In the genomic region with DNA sequence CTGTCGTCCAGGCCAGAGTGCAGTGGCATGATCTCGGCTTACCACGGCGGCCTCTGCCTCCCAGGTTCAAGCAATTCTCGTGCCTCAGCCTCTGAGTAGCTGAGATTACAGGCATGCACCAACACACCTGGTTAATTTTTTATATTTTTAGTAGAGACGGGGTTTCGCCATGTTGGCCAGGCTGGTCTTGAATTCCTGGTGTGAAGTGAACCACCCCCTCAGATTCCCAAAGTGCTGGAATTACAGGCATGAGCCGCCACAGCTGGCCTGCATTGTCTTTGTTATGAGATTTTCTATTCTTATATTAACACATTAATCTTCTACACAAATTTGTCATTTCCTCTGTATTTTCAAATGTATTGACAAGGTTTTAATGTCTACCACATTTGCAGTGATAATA, we compare ENCODE assay signal across 28 cellular contexts.
"Had no signal": no experiment of that assay in that cellular context is flagged by ENCODE, and none has a peak within 500 bp of the region (broad histone marks: within the 10 kb centered on the region; RNA-seq: fewer than 3 reads in every experiment).

No MANE protein-coding gene starts in this region.

- H3K4me3 ChIP-seq: ascending aorta, MG63, Peyer's patch, SJSA1 had no signal

- ATAC-seq: activated CD8-positive, alpha-beta T cell treated with anti-CD3 and anti-CD28 coated beads for 36 hours; activated T-cell treated with anti-CD3 and anti-CD28 coated beads, Interleukin-2, amount 50 U/mL, for 72 hours; activated T-helper 17 cell treated with anti-CD3 and anti-CD28 coated beads, Interleukin-2, amount 50 U/mL, for 72 hours; PC-3 had no signal

- DNase-seq: activated CD4-positive, alpha-beta T cell treated with anti-CD3 and anti-CD28 coated beads, Interleukin-2, amount 10 ng/mL, durations not matched to agents 24 days and 14 days; activated CD4-positive, alpha-beta T cell treated with anti-CD3 and anti-CD28 coated beads, Interleukin-2, amount 50 U/mL, for 4 hours; activated CD8-positive, alpha-beta T cell treated with anti-CD3 and anti-CD28 coated beads for 36 hours; activated gamma-delta T cell; activated naive CD4-positive, alpha-beta T cell treated with Interleukin-2 at 50 U/mL for 16 hours; activated naive CD8-positive, alpha-beta T cell treated with anti-CD3 and anti-CD28 coated beads, Interleukin-2, amount 10 ng/mL, durations not matched to agents 7 days and 5 days; activated T-cell treated with anti-CD3 and anti-CD28 coated beads, Interleukin-2, amount 50 U/mL, for 1 hour; activated T-cell treated with anti-CD3 and anti-CD28 coated beads, Interleukin-2, amount 50 U/mL, for 72 hours; amygdala; Kasumi-1; KG1; NCI-H1048; NCI-H1105 treated with DMSO at 0.1 percent for 48 hours; NCI-H1436; NCI-H1694; NCI-H1930; NCI-H2081 treated with DMSO at 0.1 percent for 48 hours; NCI-H226; NCI-H524 treated with DMSO at 0.1 percent for 48 hours; PC-3; Peyer's patch; RPMI8226; SHP77 treated with DMSO at 0.1 percent for 48 hours; SK-N-SH had no signal
